Comparison of ENCODE assay signal across 39 cellular contexts in genomic region chrX:134649770-134650169, GRCh38. TPM values are rescaled to one million over a fixed set of nuclear protein-coding genes. Genes with fewer than 3 reads are reported as not detected.
"Had no signal": no experiment of that assay in that cellular context is flagged by ENCODE, and none has a peak within 500 bp of the region (broad histone marks: within the 10 kb centered on the region; RNA-seq: fewer than 3 reads in every experiment).

No MANE protein-coding gene starts in this region.

- H3K9me3 ChIP-seq: adrenal gland had no signal

- DNase-seq: activated B cell treated with CpG ODN at 0.5 μM for 24 hours; activated CD4-positive, alpha-beta memory T cell treated with anti-CD3 and anti-CD28 coated beads for 36 hours; activated CD4-positive, alpha-beta T cell treated with anti-CD3 and anti-CD28 coated beads for 4 hours; activated CD4-positive, alpha-beta T cell treated with anti-CD3 and anti-CD28 coated beads, Interleukin-2, amount 10 ng/mL, durations not matched to agents 24 days and 14 days; activated CD4-positive, alpha-beta T cell treated with anti-CD3 and anti-CD28 coated beads, Interleukin-2, amount 50 U/mL, for 1 hour; activated CD4-positive, alpha-beta T cell treated with anti-CD3 and anti-CD28 coated beads, Interleukin-2, amount 50 U/mL, for 4 hours; activated CD4-positive, CD25-positive, alpha-beta regulatory T cell treated with anti-CD3 and anti-CD28 coated beads, Interleukin-2, amount 50 U/mL, for 72 hours; activated CD8-positive, alpha-beta memory T cell treated with anti-CD3 and anti-CD28 coated beads, Interleukin-2, amount 50 U/mL, for 4 hours; activated CD8-positive, alpha-beta T cell treated with anti-CD3 and anti-CD28 coated beads for 36 hours; activated effector memory CD4-positive, alpha-beta T cell treated with anti-CD3 and anti-CD28 coated beads, Interleukin-2, amount 50 U/mL, for 16 hours; activated gamma-delta T cell treated with Interleukin-2 at 50 U/mL for 16 hours; activated naive CD4-positive, alpha-beta T cell; activated naive CD4-positive, alpha-beta T cell treated with anti-CD3 and anti-CD28 coated beads for 36 hours; activated naive CD4-positive, alpha-beta T cell treated with anti-CD3 and anti-CD28 coated beads, Interleukin-2, amount 50 U/mL, for 16 hours; activated naive CD8-positive, alpha-beta T cell treated with anti-CD3 and anti-CD28 coated beads for 36 hours; activated T-cell treated with anti-CD3 and anti-CD28 coated beads for 4 hours; activated T-cell treated with anti-CD3 and anti-CD28 coated beads, Interleukin-2, amount 50 U/mL, for 1 hour; activated T-cell treated with anti-CD3 and anti-CD28 coated beads, Interleukin-2, amount 50 U/mL, for 4 hours; activated T-cell treated with anti-CD3 and anti-CD28 coated beads, Interleukin-2, amount 50 U/mL, for 72 hours; adrenal gland; amniotic stem cell; aorta; caudate nucleus; SW 1271; T-helper 1 cell; T-helper 2 cell; T-helper 9 cell had no signal

- FAIRE-seq: bronchial epithelial cell, TTC549 had no signal

- H3K4me1 ChIP-seq: adrenal gland had no signal

- H3K4me3 Mint-ChIP-seq: activated B cell treated with CpG ODN at 0.5 μM for 24 hours; activated CD4-positive, alpha-beta memory T cell treated with anti-CD3 and anti-CD28 coated beads for 36 hours; activated CD4-positive, alpha-beta T cell treated with anti-CD3 and anti-CD28 coated beads, Interleukin-2, amount 10 ng/mL, durations not matched to agents 24 days and 14 days; activated CD8-positive, alpha-beta T cell treated with anti-CD3 and anti-CD28 coated beads for 36 hours; activated naive CD4-positive, alpha-beta T cell treated with anti-CD3 and anti-CD28 coated beads for 36 hours; activated naive CD8-positive, alpha-beta T cell treated with anti-CD3 and anti-CD28 coated beads for 36 hours; activated T-cell treated with anti-CD3 and anti-CD28 coated beads, Interleukin-2, amount 50 U/mL, for 4 hours; activated T-cell treated with anti-CD3 and anti-CD28 coated beads, Interleukin-2, amount 50 U/mL, for 72 hours; activated T-helper 1 cell treated with anti-CD3 and anti-CD28 coated beads, Interleukin-12 subunit alpha, Interleukin-12 subunit beta, Interleukin-2, Interleukin-4 antibody, amounts not matched to agents 30 ng/mL and 10 ng/mL and 1 ng/mL, durations not matched to agents 14 hours and 24 hours and 36 hours; activated T-helper 17 cell treated with anti-CD3 and anti-CD28 coated beads, Interleukin-2, amount 50 U/mL, for 72 hours; brain; central memory CD8-positive, alpha-beta T cell; T-helper 1 cell treated with Interleukin-12 subunit alpha and Interleukin-12 subunit beta and Interleukin-4 antibody, amounts not matched to agents 30 μg/mL and 1 μg/mL, for 36 hours; T-helper 2 cell treated with Interferon-gamma antibody and Interleukin-4, amounts not matched to agents 5 μg/mL and 100 μg/mL, for 36 hours had no signal

- H3K4me3 ChIP-seq: adrenal gland, cardiac muscle cell had no signal

- ATAC-seq: activated CD8-positive, alpha-beta T cell treated with anti-CD3 and anti-CD28 coated beads for 36 hours; activated naive CD4-positive, alpha-beta T cell treated with anti-CD3 and anti-CD28 coated beads, Interleukin-2, amount 50 U/mL, for 72 hours; activated T-cell treated with anti-CD3 and anti-CD28 coated beads, Interleukin-2, amount 50 U/mL, for 4 hours; activated T-cell treated with anti-CD3 and anti-CD28 coated beads, Interleukin-2, amount 50 U/mL, for 72 hours; activated T-helper 17 cell treated with anti-CD3 and anti-CD28 coated beads, Interleukin-2, amount 50 U/mL, for 72 hours had no signal

- H3K9me3 Mint-ChIP-seq: activated B cell treated with CpG ODN at 0.5 μM for 24 hours; activated CD4-positive, alpha-beta memory T cell treated with anti-CD3 and anti-CD28 coated beads for 36 hours; activated CD8-positive, alpha-beta T cell treated with anti-CD3 and anti-CD28 coated beads for 36 hours; activated naive CD4-positive, alpha-beta T cell treated with anti-CD3 and anti-CD28 coated beads for 36 hours; activated naive CD4-positive, alpha-beta T cell treated with anti-CD3 and anti-CD28 coated beads, Interleukin-2, amount 50 U/mL, for 72 hours; activated naive CD8-positive, alpha-beta T cell treated with anti-CD3 and anti-CD28 coated beads for 36 hours; activated T-cell treated with anti-CD3 and anti-CD28 coated beads, Interleukin-2, amount 50 U/mL, for 4 hours; activated T-helper 1 cell treated with anti-CD3 and anti-CD28 coated beads, Interleukin-12 subunit alpha, Interleukin-12 subunit beta, Interleukin-2, Interleukin-4 antibody, amounts not matched to agents 30 ng/mL and 10 ng/mL and 1 ng/mL, durations not matched to agents 14 hours and 24 hours and 36 hours; activated T-helper 17 cell treated with anti-CD3 and anti-CD28 coated beads, Interleukin-2, amount 50 U/mL, for 72 hours; central memory CD8-positive, alpha-beta T cell; T-helper 1 cell treated with Interleukin-12 subunit alpha and Interleukin-12 subunit beta and Interleukin-4 antibody, amounts not matched to agents 30 μg/mL and 1 μg/mL, for 36 hours; T-helper 2 cell treated with Interferon-gamma antibody and Interleukin-4, amounts not matched to agents 5 μg/mL and 100 μg/mL, for 36 hours had no signal

- H3K27me3 ChIP-seq: cardiac muscle cell had no signal

- H3K27me3 Mint-ChIP-seq: activated B cell treated with CpG ODN at 0.5 μM for 24 hours had no signal

- H3K27ac Mint-ChIP-seq: activated B cell treated with CpG ODN at 0.5 μM for 24 hours; activated CD4-positive, alpha-beta memory T cell treated with anti-CD3 and anti-CD28 coated beads for 36 hours; activated CD4-positive, alpha-beta T cell treated with anti-CD3 and anti-CD28 coated beads, Interleukin-2, amount 10 ng/mL, durations not matched to agents 24 days and 14 days; activated CD8-positive, alpha-beta T cell treated with anti-CD3 and anti-CD28 coated beads for 36 hours; activated naive CD4-positive, alpha-beta T cell treated with anti-CD3 and anti-CD28 coated beads for 36 hours; activated naive CD4-positive, alpha-beta T cell treated with anti-CD3 and anti-CD28 coated beads, Interleukin-2, amount 50 U/mL, for 72 hours; activated naive CD8-positive, alpha-beta T cell treated with anti-CD3 and anti-CD28 coated beads for 36 hours; activated T-cell treated with anti-CD3 and anti-CD28 coated beads, Interleukin-2, amount 50 U/mL, for 72 hours; activated T-helper 1 cell treated with anti-CD3 and anti-CD28 coated beads, Interleukin-12 subunit alpha, Interleukin-12 subunit beta, Interleukin-2, Interleukin-4 antibody, amounts not matched to agents 30 ng/mL and 10 ng/mL and 1 ng/mL, durations not matched to agents 14 hours and 24 hours and 36 hours; activated T-helper 17 cell treated with anti-CD3 and anti-CD28 coated beads, Interleukin-2, amount 50 U/mL, for 72 hours; brain; T-helper 1 cell treated with Interleukin-12 subunit alpha and Interleukin-12 subunit beta and Interleukin-4 antibody, amounts not matched to agents 30 μg/mL and 1 μg/mL, for 36 hours; T-helper 2 cell treated with Interferon-gamma antibody and Interleukin-4, amounts not matched to agents 5 μg/mL and 100 μg/mL, for 36 hours had no signal

- H3K27ac ChIP-seq: adrenal gland, cardiac muscle cell, VCaP had no signal

- H3K36me3 ChIP-seq: adrenal gland, cardiac muscle cell had no signal

- H3K36me3 Mint-ChIP-seq: activated CD4-positive, alpha-beta memory T cell treated with anti-CD3 and anti-CD28 coated beads for 36 hours; activated naive CD4-positive, alpha-beta T cell treated with anti-CD3 and anti-CD28 coated beads, Interleukin-2, amount 50 U/mL, for 72 hours; activated naive CD8-positive, alpha-beta T cell treated with anti-CD3 and anti-CD28 coated beads for 36 hours; brain had no signal

- H3K4me1 Mint-ChIP-seq: activated B cell treated with CpG ODN at 0.5 μM for 24 hours; central memory CD8-positive, alpha-beta T cell had no signal

RNA-seq across cellular contexts. Expression of gene PLAC1, which starts 8.5 kb away (rescaled TPM):
- total RNA-seq: activated B cell treated with CpG ODN at 0.5 μM for 24 hours; activated CD4-positive, alpha-beta T cell treated with anti-CD3 and anti-CD28 coated beads, Interleukin-2, amount 10 ng/mL, durations not matched to agents 24 days and 14 days; activated CD8-positive, alpha-beta memory T cell treated with anti-CD3 and anti-CD28 coated beads for 36 hours; activated CD8-positive, alpha-beta T cell treated with anti-CD3 and anti-CD28 coated beads for 36 hours; activated naive CD4-positive, alpha-beta T cell treated with anti-CD3 and anti-CD28 coated beads for 36 hours; activated naive CD4-positive, alpha-beta T cell treated with anti-CD3 and anti-CD28 coated beads, Interleukin-2, amount 50 U/mL, for 72 hours; activated naive CD8-positive, alpha-beta T cell treated with anti-CD3 and anti-CD28 coated beads for 36 hours; activated T-helper 1 cell treated with anti-CD3 and anti-CD28 coated beads, Interleukin-12 subunit alpha, Interleukin-12 subunit beta, Interleukin-2, Interleukin-4 antibody, amounts not matched to agents 30 ng/mL and 10 ng/mL and 1 ng/mL, durations not matched to agents 14 hours and 24 hours and 36 hours; adrenal gland; aorta had no signal
- polyA plus RNA-seq: adrenal gland had no signal
